Comparison of ENCODE assay signal across 10 cellular contexts in genomic region chr15:77002954-77003912, GRCh38. TPM values are rescaled to one million over a fixed set of nuclear protein-coding genes. Genes with fewer than 3 reads are reported as not detected.
DNase-seq lines count a peak whose midpoint lies in the region; ATAC-seq, FAIRE-seq and TF ChIP-seq lines count a peak whose summit lies in the region.
"Had no signal": no experiment of that assay in that cellular context is flagged by ENCODE, and none has a peak within 500 bp of the region (broad histone marks: within the 10 kb centered on the region; RNA-seq: fewer than 3 reads in every experiment).

No MANE protein-coding gene starts in this region.

- ATAC-seq in GM21576 (IDR thresholded peaks at IDR 0.05; ENCODE audit: unreplicated experiment) (peak; percentile 75), pancreas (peak in 3 of 4 donors; percentile 56 to 80 (median 77))

- H3K9ac ChIP-seq in BLaER1 = peak overlapping the region; percentile 48; the same call in 1 of the 2 replicates

- 86 to 87% methylated on average over 16 of the region's 16 CpGs for WGBS in pancreas, 2 donors

- intact Hi-C loops in pancreas (cut with DNase I) = no loop called here

- peaks cover 57% of the 10 kb centered on the region for H3K4me1 ChIP-seq in BLaER1
- no peaks in the 10 kb centered on the region for H3K4me1 ChIP-seq in pancreas

- H3K4me3 ChIP-seq in BLaER1 = peak overlapping the region; percentile 0
- H3K4me3 ChIP-seq in pancreas = no peak overlapping the region

- peak overlapping the region; percentile 82 for H3K4me2 ChIP-seq in BLaER1

- H3K36me3 ChIP-seq in BLaER1 (no peaks in the 10 kb centered on the region), pancreas (no peaks in the 10 kb centered on the region)

- H3K9me3 ChIP-seq in BLaER1 = no peaks in the 10 kb centered on the region
- H3K9me3 ChIP-seq in pancreas = no peaks in the 10 kb centered on the region

- FAIRE-seq in pancreas (lab: Jason Lieb, UNC) (no peak), D721Med (lab: Jason Lieb, UNC) (no peak)
- FAIRE-seq: keratinocyte, TTC549 had no signal

- no peaks in the 10 kb centered on the region for H3K27me3 ChIP-seq in BLaER1
- no peaks in the 10 kb centered on the region for H3K27me3 ChIP-seq in pancreas

- H3K27ac ChIP-seq in BLaER1 = peak overlapping the region; percentile 67
- peak overlapping the region in 2 of 4 donors; percentile 22 to 36 for H3K27ac ChIP-seq in pancreas

- TF ChIP-seq CTCF in pancreas (IDR thresholded peaks at IDR 0.05) (no peak), D721Med (IDR thresholded peaks at IDR 0.05; ENCODE audit: insufficient read depth, missing control alignments) (no peak)

- peak; percentile 91 to 93 for DNase-seq in NOMO-1 (lab: John Stamatoyannopoulos, UW; ENCODE audit: unreplicated experiment in 2 of 2)
- DNase-seq in activated gamma-delta T cell treated with anti-CD3 and anti-CD28 coated beads, Interleukin-2, amount 50 U/mL, for 16 hours (ENCODE audit: low read depth) = peak; percentile 59
- DNase-seq in pancreas = peak in 1 of 6 donors; percentile 72
- no peak for DNase-seq in superior temporal gyrus (ENCODE audit: extremely low spot score)
- no peak for DNase-seq in NCI-H2196 (lab: John Stamatoyannopoulos, UW; ENCODE audit: unreplicated experiment)
- DNase-seq in D721Med (ENCODE audit: insufficient read length, low spot score) = no peak

- H4K20me1 ChIP-seq in BLaER1 = peaks cover 27% of the 10 kb centered on the region

RNA-seq across cellular contexts. Expression of gene PSTPIP1, which starts 8.3 kb away (rescaled TPM):
- 1 to 10 TPM in 4 of 6 donors, under 1 TPM in 1, not detected in 1; 0.83 to 4.9 (median 3.1) TPM for total RNA-seq in pancreas
- polyA plus RNA-seq in pancreas = 1 to 10 TPM; 3.6 to 6.2 TPM

Comparison
In these comparisons a context has a peak if more than half of its experiments do, and no peak if none do; other contexts are left out.
1. DNase-seq: peak in NOMO-1 (2 of 2) and activated gamma-delta T cell treated with anti-CD3 and anti-CD28 coated beads, Interleukin-2, amount 50 U/mL, for 16 hours (single experiment); none in superior temporal gyrus (single experiment), NCI-H2196 (single experiment) and D721Med (single experiment).